Comparison of ENCODE assay signal across 1 cellular context in genomic region chr2:42673989-42674564, GRCh38.
A peak's percentile ranks its signal among the peaks of the same experiment; 100 is the strongest.
TF ChIP-seq lines count a peak whose summit lies in the region.

No MANE protein-coding gene starts in this region.

TF ChIP-seq in HepG2, 621 proteins besides CTCF, POLR2A, EP300 and RAD21 (continued from another document and continues in another):
- peak; percentile 84 for TF ChIP-seq TFE3 (CRISPR knock-in tag; IDR thresholded peaks at IDR 0.05)
- TF ChIP-seq, protein P1, sequence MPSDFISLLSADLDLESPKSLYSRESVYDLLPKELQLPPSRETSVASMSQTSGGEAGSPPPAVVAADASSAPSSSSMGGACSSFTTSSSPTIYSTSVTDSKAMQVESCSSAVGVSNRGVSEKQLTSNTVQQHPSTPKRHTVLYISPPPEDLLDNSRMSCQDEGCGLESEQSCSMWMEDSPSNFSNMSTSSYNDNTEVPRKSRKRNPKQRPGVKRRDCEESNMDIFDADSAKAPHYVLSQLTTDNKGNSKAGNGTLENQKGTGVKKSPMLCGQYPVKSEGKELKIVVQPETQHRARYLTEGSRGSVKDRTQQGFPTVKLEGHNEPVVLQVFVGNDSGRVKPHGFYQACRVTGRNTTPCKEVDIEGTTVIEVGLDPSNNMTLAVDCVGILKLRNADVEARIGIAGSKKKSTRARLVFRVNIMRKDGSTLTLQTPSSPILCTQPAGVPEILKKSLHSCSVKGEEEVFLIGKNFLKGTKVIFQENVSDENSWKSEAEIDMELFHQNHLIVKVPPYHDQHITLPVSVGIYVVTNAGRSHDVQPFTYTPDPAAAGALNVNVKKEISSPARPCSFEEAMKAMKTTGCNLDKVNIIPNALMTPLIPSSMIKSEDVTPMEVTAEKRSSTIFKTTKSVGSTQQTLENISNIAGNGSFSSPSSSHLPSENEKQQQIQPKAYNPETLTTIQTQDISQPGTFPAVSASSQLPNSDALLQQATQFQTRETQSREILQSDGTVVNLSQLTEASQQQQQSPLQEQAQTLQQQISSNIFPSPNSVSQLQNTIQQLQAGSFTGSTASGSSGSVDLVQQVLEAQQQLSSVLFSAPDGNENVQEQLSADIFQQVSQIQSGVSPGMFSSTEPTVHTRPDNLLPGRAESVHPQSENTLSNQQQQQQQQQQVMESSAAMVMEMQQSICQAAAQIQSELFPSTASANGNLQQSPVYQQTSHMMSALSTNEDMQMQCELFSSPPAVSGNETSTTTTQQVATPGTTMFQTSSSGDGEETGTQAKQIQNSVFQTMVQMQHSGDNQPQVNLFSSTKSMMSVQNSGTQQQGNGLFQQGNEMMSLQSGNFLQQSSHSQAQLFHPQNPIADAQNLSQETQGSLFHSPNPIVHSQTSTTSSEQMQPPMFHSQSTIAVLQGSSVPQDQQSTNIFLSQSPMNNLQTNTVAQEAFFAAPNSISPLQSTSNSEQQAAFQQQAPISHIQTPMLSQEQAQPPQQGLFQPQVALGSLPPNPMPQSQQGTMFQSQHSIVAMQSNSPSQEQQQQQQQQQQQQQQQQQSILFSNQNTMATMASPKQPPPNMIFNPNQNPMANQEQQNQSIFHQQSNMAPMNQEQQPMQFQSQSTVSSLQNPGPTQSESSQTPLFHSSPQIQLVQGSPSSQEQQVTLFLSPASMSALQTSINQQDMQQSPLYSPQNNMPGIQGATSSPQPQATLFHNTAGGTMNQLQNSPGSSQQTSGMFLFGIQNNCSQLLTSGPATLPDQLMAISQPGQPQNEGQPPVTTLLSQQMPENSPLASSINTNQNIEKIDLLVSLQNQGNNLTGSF (CRISPR knock-in tag; IDR thresholded peaks at IDR 0.05), result no peak
- TF ChIP-seq HNRNPH1 (optimal IDR thresholded peaks at IDR 0.05; ENCODE audit: low read depth, low read length), result no peak
- TF ChIP-seq RFXANK (CRISPR knock-in tag; IDR thresholded peaks at IDR 0.05), result peak; percentile 1; the same call in 1 of the 2 replicates
- TF ChIP-seq POGZ (CRISPR knock-in tag; IDR thresholded peaks at IDR 0.05), result peak; percentile 88
- TF ChIP-seq HOXA9 (CRISPR knock-in tag; IDR thresholded peaks at IDR 0.05; ENCODE audit: borderline replicate concordance), result no peak
- TF ChIP-seq POLR2G (IDR thresholded peaks at IDR 0.05; ENCODE audit: low read depth, low read length), result no peak
- no peak for TF ChIP-seq ZNF20 (CRISPR knock-in tag; IDR thresholded peaks at IDR 0.05)
- peak; percentile 97 for TF ChIP-seq ZMYM4 (CRISPR knock-in tag; IDR thresholded peaks at IDR 0.05)
- TF ChIP-seq, protein P2, sequence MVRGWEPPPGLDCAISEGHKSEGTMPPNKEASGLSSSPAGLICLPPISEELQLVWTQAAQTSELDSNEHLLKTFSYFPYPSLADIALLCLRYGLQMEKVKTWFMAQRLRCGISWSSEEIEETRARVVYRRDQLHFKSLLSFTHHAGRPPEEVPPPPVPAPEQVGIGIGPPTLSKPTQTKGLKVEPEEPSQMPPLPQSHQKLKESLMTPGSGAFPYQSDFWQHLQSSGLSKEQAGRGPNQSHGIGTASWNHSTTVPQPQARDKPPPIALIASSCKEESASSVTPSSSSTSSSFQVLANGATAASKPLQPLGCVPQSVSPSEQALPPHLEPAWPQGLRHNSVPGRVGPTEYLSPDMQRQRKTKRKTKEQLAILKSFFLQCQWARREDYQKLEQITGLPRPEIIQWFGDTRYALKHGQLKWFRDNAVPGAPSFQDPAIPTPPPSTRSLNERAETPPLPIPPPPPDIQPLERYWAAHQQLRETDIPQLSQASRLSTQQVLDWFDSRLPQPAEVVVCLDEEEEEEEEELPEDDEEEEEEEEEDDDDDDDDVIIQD (CRISPR knock-in tag; IDR thresholded peaks at IDR 0.05; ENCODE audit: low read depth), result peak; percentile 96
- no peak for TF ChIP-seq EZH2 (conservative IDR thresholded peaks at IDR 0.05; ENCODE audit: low read depth, low read length)
- peak; percentile 72 for TF ChIP-seq HDAC2 (CRISPR knock-in tag; IDR thresholded peaks at IDR 0.05)
- TF ChIP-seq HNF4G (IDR thresholded peaks at IDR 0.05; ENCODE audit: borderline replicate concordance, low read depth, low read length), result 0 out of 2 replicates have a peak, but pooled peaks have one; percentile 30
- no peak for TF ChIP-seq HNF4G (CRISPR knock-in tag; IDR thresholded peaks at IDR 0.05; ENCODE audit: borderline replicate concordance, low read depth)
- TF ChIP-seq, protein P3, sequence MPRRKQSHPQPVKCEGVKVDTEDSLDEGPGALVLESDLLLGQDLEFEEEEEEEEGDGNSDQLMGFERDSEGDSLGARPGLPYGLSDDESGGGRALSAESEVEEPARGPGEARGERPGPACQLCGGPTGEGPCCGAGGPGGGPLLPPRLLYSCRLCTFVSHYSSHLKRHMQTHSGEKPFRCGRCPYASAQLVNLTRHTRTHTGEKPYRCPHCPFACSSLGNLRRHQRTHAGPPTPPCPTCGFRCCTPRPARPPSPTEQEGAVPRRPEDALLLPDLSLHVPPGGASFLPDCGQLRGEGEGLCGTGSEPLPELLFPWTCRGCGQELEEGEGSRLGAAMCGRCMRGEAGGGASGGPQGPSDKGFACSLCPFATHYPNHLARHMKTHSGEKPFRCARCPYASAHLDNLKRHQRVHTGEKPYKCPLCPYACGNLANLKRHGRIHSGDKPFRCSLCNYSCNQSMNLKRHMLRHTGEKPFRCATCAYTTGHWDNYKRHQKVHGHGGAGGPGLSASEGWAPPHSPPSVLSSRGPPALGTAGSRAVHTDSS (CRISPR knock-in tag; conservative IDR thresholded peaks at IDR 0.05), result no peak
- TF ChIP-seq DPF2 (CRISPR knock-in tag; IDR thresholded peaks at IDR 0.05; ENCODE audit: borderline replicate concordance, low read depth), result 0 out of 2 replicates have a peak, but pooled peaks have one; percentile 3
- TF ChIP-seq ZNF792 (CRISPR knock-in tag; IDR thresholded peaks at IDR 0.05), result no peak
- TF ChIP-seq, protein P4, sequence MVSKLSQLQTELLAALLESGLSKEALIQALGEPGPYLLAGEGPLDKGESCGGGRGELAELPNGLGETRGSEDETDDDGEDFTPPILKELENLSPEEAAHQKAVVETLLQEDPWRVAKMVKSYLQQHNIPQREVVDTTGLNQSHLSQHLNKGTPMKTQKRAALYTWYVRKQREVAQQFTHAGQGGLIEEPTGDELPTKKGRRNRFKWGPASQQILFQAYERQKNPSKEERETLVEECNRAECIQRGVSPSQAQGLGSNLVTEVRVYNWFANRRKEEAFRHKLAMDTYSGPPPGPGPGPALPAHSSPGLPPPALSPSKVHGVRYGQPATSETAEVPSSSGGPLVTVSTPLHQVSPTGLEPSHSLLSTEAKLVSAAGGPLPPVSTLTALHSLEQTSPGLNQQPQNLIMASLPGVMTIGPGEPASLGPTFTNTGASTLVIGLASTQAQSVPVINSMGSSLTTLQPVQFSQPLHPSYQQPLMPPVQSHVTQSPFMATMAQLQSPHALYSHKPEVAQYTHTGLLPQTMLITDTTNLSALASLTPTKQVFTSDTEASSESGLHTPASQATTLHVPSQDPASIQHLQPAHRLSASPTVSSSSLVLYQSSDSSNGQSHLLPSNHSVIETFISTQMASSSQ (IDR thresholded peaks at IDR 0.05; ENCODE audit: low read depth), result no peak
- TF ChIP-seq, protein P4 (CRISPR knock-in tag; IDR thresholded peaks at IDR 0.05; ENCODE audit: borderline replicate concordance), result peak; percentile 49; the same call in 1 of the 2 replicates
- no peak for TF ChIP-seq ARHGAP35 (CRISPR knock-in tag; IDR thresholded peaks at IDR 0.05; ENCODE audit: borderline replicate concordance)
- no peak for TF ChIP-seq ARID4A (CRISPR knock-in tag; IDR thresholded peaks at IDR 0.05; ENCODE audit: borderline replicate concordance)
- TF ChIP-seq SOX5 (CRISPR knock-in tag; IDR thresholded peaks at IDR 0.05; ENCODE audit: borderline replicate concordance), result peak; percentile 75
- TF ChIP-seq NONO (IDR thresholded peaks at IDR 0.05), result no peak
- peak; percentile 69 for TF ChIP-seq NONO (CRISPR knock-in tag; conservative IDR thresholded peaks at IDR 0.05)
- TF ChIP-seq, protein P5, sequence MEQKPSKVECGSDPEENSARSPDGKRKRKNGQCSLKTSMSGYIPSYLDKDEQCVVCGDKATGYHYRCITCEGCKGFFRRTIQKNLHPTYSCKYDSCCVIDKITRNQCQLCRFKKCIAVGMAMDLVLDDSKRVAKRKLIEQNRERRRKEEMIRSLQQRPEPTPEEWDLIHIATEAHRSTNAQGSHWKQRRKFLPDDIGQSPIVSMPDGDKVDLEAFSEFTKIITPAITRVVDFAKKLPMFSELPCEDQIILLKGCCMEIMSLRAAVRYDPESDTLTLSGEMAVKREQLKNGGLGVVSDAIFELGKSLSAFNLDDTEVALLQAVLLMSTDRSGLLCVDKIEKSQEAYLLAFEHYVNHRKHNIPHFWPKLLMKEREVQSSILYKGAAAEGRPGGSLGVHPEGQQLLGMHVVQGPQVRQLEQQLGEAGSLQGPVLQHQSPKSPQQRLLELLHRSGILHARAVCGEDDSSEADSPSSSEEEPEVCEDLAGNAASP (CRISPR knock-in tag; IDR thresholded peaks at IDR 0.05; ENCODE audit: borderline replicate concordance), result 0 out of 2 replicates have a peak, but pooled peaks have one; percentile 15
- peak; percentile 43; the same call in 1 of the 2 replicates for TF ChIP-seq ZNF614 (CRISPR knock-in tag; IDR thresholded peaks at IDR 0.05; ENCODE audit: borderline replicate concordance)
- TF ChIP-seq PHF21A (CRISPR knock-in tag; IDR thresholded peaks at IDR 0.05), result 0 out of 2 replicates have a peak, but pooled peaks have one; percentile 36
- TF ChIP-seq, protein P6, sequence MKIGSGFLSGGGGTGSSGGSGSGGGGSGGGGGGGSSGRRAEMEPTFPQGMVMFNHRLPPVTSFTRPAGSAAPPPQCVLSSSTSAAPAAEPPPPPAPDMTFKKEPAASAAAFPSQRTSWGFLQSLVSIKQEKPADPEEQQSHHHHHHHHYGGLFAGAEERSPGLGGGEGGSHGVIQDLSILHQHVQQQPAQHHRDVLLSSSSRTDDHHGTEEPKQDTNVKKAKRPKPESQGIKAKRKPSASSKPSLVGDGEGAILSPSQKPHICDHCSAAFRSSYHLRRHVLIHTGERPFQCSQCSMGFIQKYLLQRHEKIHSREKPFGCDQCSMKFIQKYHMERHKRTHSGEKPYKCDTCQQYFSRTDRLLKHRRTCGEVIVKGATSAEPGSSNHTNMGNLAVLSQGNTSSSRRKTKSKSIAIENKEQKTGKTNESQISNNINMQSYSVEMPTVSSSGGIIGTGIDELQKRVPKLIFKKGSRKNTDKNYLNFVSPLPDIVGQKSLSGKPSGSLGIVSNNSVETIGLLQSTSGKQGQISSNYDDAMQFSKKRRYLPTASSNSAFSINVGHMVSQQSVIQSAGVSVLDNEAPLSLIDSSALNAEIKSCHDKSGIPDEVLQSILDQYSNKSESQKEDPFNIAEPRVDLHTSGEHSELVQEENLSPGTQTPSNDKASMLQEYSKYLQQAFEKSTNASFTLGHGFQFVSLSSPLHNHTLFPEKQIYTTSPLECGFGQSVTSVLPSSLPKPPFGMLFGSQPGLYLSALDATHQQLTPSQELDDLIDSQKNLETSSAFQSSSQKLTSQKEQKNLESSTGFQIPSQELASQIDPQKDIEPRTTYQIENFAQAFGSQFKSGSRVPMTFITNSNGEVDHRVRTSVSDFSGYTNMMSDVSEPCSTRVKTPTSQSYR (CRISPR knock-in tag; IDR thresholded peaks at IDR 0.05; ENCODE audit: borderline replicate concordance), result peak; percentile 90
- TF ChIP-seq THAP8 (CRISPR knock-in tag; IDR thresholded peaks at IDR 0.05; ENCODE audit: borderline replicate concordance), result no peak
- peak; percentile 40; the same call in 1 of the 2 replicates for TF ChIP-seq HDAC1 (CRISPR knock-in tag; IDR thresholded peaks at IDR 0.05)
- no peak for TF ChIP-seq ZNF326 (CRISPR knock-in tag; IDR thresholded peaks at IDR 0.05; ENCODE audit: borderline replicate concordance)
